1 cellular context compared by ENCODE assay signal in genomic region chr22:42947211-42947990, GRCh38.
TF ChIP-seq lines count a peak whose summit lies in the region.

No MANE protein-coding gene starts in this region.

TF ChIP-seq in HepG2, 621 proteins besides CTCF, POLR2A, EP300 and RAD21 (continued from another document and continues in another):
- TF ChIP-seq CEBPZ (IDR thresholded peaks at IDR 0.05; ENCODE audit: low read length) (no peak), HMG20A (CRISPR knock-in tag; IDR thresholded peaks at IDR 0.05; ENCODE audit: borderline replicate concordance) (peak; percentile 75; the same call in 1 of the 2 replicates), ZNF281 (CRISPR knock-in tag; IDR thresholded peaks at IDR 0.05; ENCODE audit: borderline replicate concordance) (no peak), TGIF2 (CRISPR knock-in tag; IDR thresholded peaks at IDR 0.05) (0 out of 2 replicates have a peak, but pooled peaks have one; percentile 51), ZNF609 (CRISPR knock-in tag; IDR thresholded peaks at IDR 0.05; ENCODE audit: borderline replicate concordance) (0 out of 2 replicates have a peak, but pooled peaks have one; percentile 11), FOXA1 (IDR thresholded peaks at IDR 0.05) (no peak), FOXA1 (CRISPR knock-in tag; IDR thresholded peaks at IDR 0.05) (peak; percentile 73), PHF21A (CRISPR knock-in tag; IDR thresholded peaks at IDR 0.05) (peak; percentile 70), ZNF224 (CRISPR knock-in tag; IDR thresholded peaks at IDR 0.05) (no peak), ZNF710 (CRISPR knock-in tag; IDR thresholded peaks at IDR 0.05; ENCODE audit: borderline replicate concordance) (peak; percentile 42; the same call in 1 of the 2 replicates), MATR3 (CRISPR knock-in tag; IDR thresholded peaks at IDR 0.05) (no peak), HNF4G (IDR thresholded peaks at IDR 0.05; ENCODE audit: borderline replicate concordance, low read depth, low read length) (0 out of 2 replicates have a peak, but pooled peaks have one; percentile 32), HNF4G (CRISPR knock-in tag; IDR thresholded peaks at IDR 0.05; ENCODE audit: borderline replicate concordance, low read depth) (no peak), MLXIP (CRISPR knock-in tag; IDR thresholded peaks at IDR 0.05; ENCODE audit: borderline replicate concordance) (no peak), IKZF5 (CRISPR knock-in tag; IDR thresholded peaks at IDR 0.05) (0 out of 2 replicates have a peak, but pooled peaks have one; percentile 26), ARID5B (CRISPR knock-in tag; IDR thresholded peaks at IDR 0.05) (peak; percentile 87), NR2F1 (CRISPR knock-in tag; IDR thresholded peaks at IDR 0.05) (peak in 1 of 2 experiments; percentile 50; a peak in 1 of 4 replicates), PREB (CRISPR knock-in tag; IDR thresholded peaks at IDR 0.05) (no peak), ZBTB33 (CRISPR knock-in tag; IDR thresholded peaks at IDR 0.05) (peak; percentile 36; the same call in 1 of the 2 replicates), SALL1 (CRISPR knock-in tag; IDR thresholded peaks at IDR 0.05) (peak; percentile 59), GABPB1 (CRISPR knock-in tag; IDR thresholded peaks at IDR 0.05) (peak; percentile 66), JUND (CRISPR knock-in tag; IDR thresholded peaks at IDR 0.05) (peak; percentile 87), CC2D1A (CRISPR knock-in tag; IDR thresholded peaks at IDR 0.05) (no peak), ZNF746 (CRISPR knock-in tag; IDR thresholded peaks at IDR 0.05) (peak; percentile 52; the same call in 1 of the 2 replicates), CEBPG (CRISPR knock-in tag; IDR thresholded peaks at IDR 0.05) (0 out of 2 replicates have a peak, but pooled peaks have one; percentile 17), ASH2L (IDR thresholded peaks at IDR 0.05; ENCODE audit: insufficient read length, low read depth, low read length) (peak; percentile 36)
